Comparison of ENCODE assay signal across 8 cellular contexts in genomic region chr12:132084681-132085635, GRCh38.
DNase-seq lines count a peak whose midpoint lies in the region; ATAC-seq and TF ChIP-seq lines count a peak whose summit lies in the region.

No MANE protein-coding gene starts in this region.

- TF ChIP-seq CTCF in epithelial cell of esophagus (IDR thresholded peaks at IDR 0.05; ENCODE audit: insufficient read depth, low read depth, low read length, missing control alignments) = no peak

- no peaks in the 10 kb centered on the region for H3K27me3 ChIP-seq in mucosa of rectum (ENCODE audit: control insufficient read depth in 2 of 2, insufficient read depth in 2 of 2, low read length in 2 of 2)

- peak overlapping the region; percentile 64 for H3K4me3 ChIP-seq in epithelial cell of esophagus (ENCODE audit: low read length)
- peak overlapping the region; percentile 82 to 85 for H3K4me3 ChIP-seq in mucosa of rectum (ENCODE audit: low read length in 2 of 2)

- peak; percentile 25 for DNase-seq in Ammon's horn (ENCODE audit: low spot score)
- peak; percentile 45 for DNase-seq in NCI-H510A treated with DMSO at 0.1 percent for 48 hours (lab: John Stamatoyannopoulos, UW)
- peak; percentile 77 for DNase-seq in activated CD8-positive, alpha-beta memory T cell treated with anti-CD3 and anti-CD28 coated beads for 24 hours
- DNase-seq in epithelial cell of esophagus (ENCODE audit: low read depth) = peak; percentile 27
- DNase-seq in stimulated activated naive CD4-positive, alpha-beta T cell treated with Interleukin-2 at 50 U/mL for 16 hours (lab: John Stamatoyannopoulos, UW) = peak; percentile 42
- DNase-seq in superior temporal gyrus (ENCODE audit: extremely low spot score) = no peak

- ATAC-seq in GM19395 (IDR thresholded peaks at IDR 0.05; ENCODE audit: unreplicated experiment) = peak; percentile 39

- no peaks in the 10 kb centered on the region for H3K9me3 ChIP-seq in mucosa of rectum (ENCODE audit: control insufficient read depth in 2 of 2, low read length in 2 of 2)

- H3K9ac ChIP-seq in mucosa of rectum (ENCODE audit: low read depth in 1 of 2, low read length in 2 of 2) = peak overlapping the region; percentile 70 to 84

- H3K4me1 ChIP-seq in mucosa of rectum (ENCODE audit: control insufficient read depth in 2 of 2, insufficient read depth in 2 of 2, low read length in 2 of 2) = peaks cover 11 to 13% of the 10 kb centered on the region in 2 donors

- no peaks in the 10 kb centered on the region for H3K36me3 ChIP-seq in mucosa of rectum (ENCODE audit: control insufficient read depth in 2 of 2, insufficient read depth in 2 of 2, low read length in 2 of 2)

- peak overlapping the region; percentile 83 to 88 for H3K27ac ChIP-seq in mucosa of rectum (ENCODE audit: low read depth in 2 of 2, low read length in 2 of 2)
